17 cellular contexts compared by ENCODE assay signal in the genomic region with DNA sequence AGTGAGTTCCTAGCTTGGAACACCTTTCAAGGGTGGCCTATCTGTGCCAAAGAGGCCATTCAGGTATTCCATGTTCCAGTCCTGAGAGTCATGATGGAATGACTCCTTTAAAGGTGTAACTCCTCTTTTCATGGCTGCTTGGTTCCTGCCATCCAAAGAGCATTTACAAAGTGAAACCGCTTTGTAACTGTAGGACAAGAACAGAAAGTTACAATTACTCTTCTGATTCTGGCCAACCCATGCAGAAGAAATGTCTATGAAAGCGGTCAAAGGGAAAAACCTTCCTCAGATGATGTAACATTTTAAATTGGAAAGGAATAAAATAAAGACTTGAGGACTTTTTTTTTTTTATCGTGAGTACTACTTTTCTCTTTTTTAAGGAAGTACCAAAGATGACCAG. TPM values are rescaled to one million over a fixed set of nuclear protein-coding genes. Genes with fewer than 3 reads are reported as not detected.
DNase-seq lines count a peak whose midpoint lies in the region; ATAC-seq and TF ChIP-seq lines count a peak whose summit lies in the region.
"Had no signal": no experiment of that assay in that cellular context is flagged by ENCODE, and none has a peak within 500 bp of the region (broad histone marks: within the 10 kb centered on the region; RNA-seq: fewer than 3 reads in every experiment).

No MANE protein-coding gene starts in this region.

- BruUV-seq in OCI-LY7 (replicated peaks; lab: Mats Ljungman, UMichigan) = no TSS peak

- H3K4me1 ChIP-seq in OCI-LY7 (ENCODE audit: insufficient read depth, low read length, poor library complexity, severe bottlenecking) (peaks cover 8% of the 10 kb centered on the region), osteoblast (ENCODE audit: insufficient read depth, low read length) (no peaks in the 10 kb centered on the region), psoas muscle (no peaks in the 10 kb centered on the region)
- H3K4me1 ChIP-seq: transverse colon had no signal

- intact Hi-C loops in OCI-LY7 (cut with micrococcal nuclease; ENCODE audit: unreplicated experiment) (no loop called here), psoas muscle (cut with DNase I) (no loop called here)

- H3K4me2 ChIP-seq in OCI-LY7 (ENCODE audit: low read length) (peak overlapping the region; percentile 20; the same call in 1 of the 2 replicates), osteoblast (ENCODE audit: insufficient read depth, low read length) (peak overlapping the region; percentile 15)

- ATAC-seq in GM18873 (IDR thresholded peaks at IDR 0.05; ENCODE audit: low FRiP score, unreplicated experiment) (peak; percentile 50), HG02798 (IDR thresholded peaks at IDR 0.05; ENCODE audit: poor library complexity, unreplicated experiment) (peak; percentile 41), psoas muscle (no peak)
- ATAC-seq: left lung, Panc1 had no signal

- 0 out of 2 replicates have a peak, but pooled peaks cover 6% of the 10 kb centered on the region for H3K9me2 ChIP-seq in OCI-LY7 (ENCODE audit: insufficient read depth, low read length)

- H3K27ac ChIP-seq in OCI-LY7 (ENCODE audit: low read depth, low read length, poor library complexity, severe bottlenecking) (no peak overlapping the region), osteoblast (ENCODE audit: low read depth, low read length) (no peak overlapping the region), psoas muscle (no peak overlapping the region)
- H3K27ac ChIP-seq: transverse colon had no signal

- CTCF ChIA-PET in OCI-LY7 (lab: Charles Lee; ENCODE audit: unreplicated experiment) = no interaction called here

- H3K4me3 ChIP-seq in OCI-LY7 (ENCODE audit: low read depth, low read length, poor library complexity, severe bottlenecking) = no peak overlapping the region
- peak overlapping the region; percentile 27 for H3K4me3 ChIP-seq in osteoblast (ENCODE audit: insufficient read depth, low read length)
- no peak overlapping the region for H3K4me3 ChIP-seq in psoas muscle
- H3K4me3 ChIP-seq: left lung, MG63, transverse colon had no signal

- no peaks in the 10 kb centered on the region for H3K9me3 ChIP-seq in OCI-LY7 (ENCODE audit: low read length)
- H3K9me3 ChIP-seq in osteoblast (ENCODE audit: low read depth, low read length) = no peaks in the 10 kb centered on the region
- H3K9me3 ChIP-seq in psoas muscle = no peaks in the 10 kb centered on the region
- H3K9me3 ChIP-seq: left lung, MG63, transverse colon had no signal

- POLR2A ChIA-PET in OCI-LY7 (lab: Charles Lee) = interaction anchor here (0.7 to 1.1 kb wide), 4 partner anchors 10 to 210 kb away, joined by 3 to 4 read pairs (median 3); no protein-coding TSS in a partner anchor

- no peaks in the 10 kb centered on the region for H3K36me3 ChIP-seq in OCI-LY7 (ENCODE audit: insufficient read depth, low read length)
- no peaks in the 10 kb centered on the region for H3K36me3 ChIP-seq in osteoblast (ENCODE audit: insufficient read depth, low read length)
- no peaks in the 10 kb centered on the region for H3K36me3 ChIP-seq in psoas muscle (ENCODE audit: insufficient read depth in 1 of 2, low read depth in 1 of 2)
- H3K36me3 ChIP-seq: BLaER1 treated with 17β-estradiol and CSF1 and Interleukin-3, amounts not matched to agents 10 nM and 100 nM; left lung; MG63; transverse colon had no signal

- TF ChIP-seq CTCF in OCI-LY7 (conservative IDR thresholded peaks at IDR 0.05; ENCODE audit: low read length) = no peak
- no peak for TF ChIP-seq CTCF in osteoblast (IDR thresholded peaks at IDR 0.05; ENCODE audit: extremely low read depth, low read depth, low read length)
- no peak for TF ChIP-seq CTCF in psoas muscle (IDR thresholded peaks at IDR 0.05)

- H4K20me1 ChIP-seq in OCI-LY7 (ENCODE audit: insufficient read depth, low read length) (no peaks in the 10 kb centered on the region), osteoblast (ENCODE audit: insufficient read depth, low read length) (no peaks in the 10 kb centered on the region)
- H4K20me1 ChIP-seq: BLaER1 treated with 17β-estradiol and CSF1 and Interleukin-3, amounts not matched to agents 10 nM and 100 nM had no signal

- H3K27me3 ChIP-seq in osteoblast (ENCODE audit: insufficient read depth, low read length) (peaks cover 3% of the 10 kb centered on the region), psoas muscle (ENCODE audit: insufficient read depth in 3 of 3, low read length in 2 of 3) (peaks cover 2 to 7% (median 2%) of the 10 kb centered on the region in 3 donors)
- H3K27me3 ChIP-seq: BLaER1 treated with 17β-estradiol and CSF1 and Interleukin-3, amounts not matched to agents 10 nM and 100 nM; left lung; MG63; transverse colon had no signal

- H2AFZ ChIP-seq in OCI-LY7 (ENCODE audit: low read length) (peak overlapping the region; percentile 31; the same call in 1 of the 2 replicates), osteoblast (ENCODE audit: low read length) (peak overlapping the region; percentile 39)

- 70 to 87% (median 86%) methylated on average over 3 of the region's 3 CpGs for WGBS in psoas muscle, 3 donors

- H3K79me2 ChIP-seq in OCI-LY7 (ENCODE audit: insufficient read depth, low read depth, low read length) (no peaks in the 10 kb centered on the region), osteoblast (ENCODE audit: insufficient read depth, low read length) (no peaks in the 10 kb centered on the region)

- DNase-seq in OCI-LY7 (ENCODE audit: low spot score) = no peak
- DNase-seq in osteoblast (ENCODE audit: insufficient read length, low spot score, missing footprints) = no peak
- DNase-seq in GF-D8 (lab: John Stamatoyannopoulos, UW) = no peak
- DNase-seq in activated T-cell treated with anti-CD3 and anti-CD28 coated beads, Interleukin-2, amount 50 U/mL, for 1 hour = no peak
- no peak for DNase-seq in psoas muscle
- DNase-seq: activated naive CD4-positive, alpha-beta T cell treated with anti-CD3 and anti-CD28 coated beads, Interleukin-2, amount 50 U/mL, for 16 hours; cortex of kidney; left lung; MG63; NCI-H187; NCI-H446 treated with DMSO at 0.1 percent for 48 hours; stimulated activated naive CD4-positive, alpha-beta T cell; transverse colon had no signal

RNA-seq across cellular contexts. Expression of a gene that starts 12.9 kb away (rescaled TPM):
- 9.8 and 12.3 TPM in 2 replicates for total RNA-seq in OCI-LY7 (2014; rRNA removed; shearing (Covaris generic))
- 15.8 and 16.4 TPM in 2 replicates for total RNA-seq in OCI-LY7 (2022)
- total RNA-seq in osteoblast = 6.5 and 8.8 TPM in 2 replicates
- total RNA-seq in psoas muscle = 10 to 100 TPM; 12.9 to 26.8 (median 19.6) TPM
- polyA plus RNA-seq in psoas muscle = 10 to 100 TPM; 10.5 to 21.3 (median 13.1) TPM

RNA-seq across cellular contexts. Expression of a gene that starts 56.6 kb away (rescaled TPM):
- total RNA-seq in OCI-LY7 (2014; rRNA removed; shearing (Covaris generic)) = not detected in 2 replicates
- total RNA-seq in OCI-LY7 (2022) (0.04 TPM in 1 of 2 replicates, not detected in the other), osteoblast (under 0.01 TPM in 2 replicates), psoas muscle (1 to 10 TPM; 1.1 to 4.5 (median 1.9) TPM)
- 1 to 10 TPM in 2 of 3 donors, under 1 TPM in 1; 0.57 to 3.8 (median 1.8) TPM for polyA plus RNA-seq in psoas muscle

Comparison
In these comparisons a context has a peak if more than half of its experiments do, and no peak if none do; other contexts are left out.
1. ATAC-seq: peak in GM18873 (single experiment) and HG02798 (single experiment); none in psoas muscle (0 of 4).